ENCODE assay signal across 1 cellular context in the genomic region with DNA sequence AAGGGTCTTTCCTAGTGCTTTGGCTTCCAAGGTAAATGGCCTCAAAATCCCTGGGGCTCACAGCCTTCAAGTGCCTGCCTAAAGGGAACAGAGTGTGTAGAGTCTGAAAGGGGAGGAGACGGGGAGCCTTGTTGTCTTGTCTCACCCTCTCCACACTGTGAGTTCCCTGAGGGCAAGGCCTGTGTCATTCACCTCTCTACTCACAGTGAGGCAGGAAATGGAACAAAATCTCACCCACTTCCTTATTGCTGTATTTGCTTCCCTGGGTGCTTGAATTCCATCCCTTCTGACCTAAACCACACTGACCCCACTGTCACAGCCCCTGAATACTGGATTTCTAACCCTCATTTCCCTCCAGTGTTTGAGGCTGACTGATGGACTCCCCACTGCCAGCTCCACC.
TF ChIP-seq lines count a peak whose summit lies in the region.

No MANE protein-coding gene starts in this region.

TF ChIP-seq in WTC11, 78 proteins besides CTCF, POLR2A, EP300 and RAD21 (continued from another document):
- TF ChIP-seq, protein P1, sequence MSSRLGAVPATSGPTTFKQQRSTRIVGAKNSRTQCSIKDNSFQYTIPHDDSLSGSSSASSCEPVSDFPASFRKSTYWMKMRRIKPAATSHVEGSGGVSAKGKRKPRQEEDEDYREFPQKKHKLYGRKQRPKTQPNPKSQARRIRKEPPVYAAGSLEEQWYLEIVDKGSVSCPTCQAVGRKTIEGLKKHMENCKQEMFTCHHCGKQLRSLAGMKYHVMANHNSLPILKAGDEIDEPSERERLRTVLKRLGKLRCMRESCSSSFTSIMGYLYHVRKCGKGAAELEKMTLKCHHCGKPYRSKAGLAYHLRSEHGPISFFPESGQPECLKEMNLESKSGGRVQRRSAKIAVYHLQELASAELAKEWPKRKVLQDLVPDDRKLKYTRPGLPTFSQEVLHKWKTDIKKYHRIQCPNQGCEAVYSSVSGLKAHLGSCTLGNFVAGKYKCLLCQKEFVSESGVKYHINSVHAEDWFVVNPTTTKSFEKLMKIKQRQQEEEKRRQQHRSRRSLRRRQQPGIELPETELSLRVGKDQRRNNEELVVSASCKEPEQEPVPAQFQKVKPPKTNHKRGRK (CRISPR knock-in tag; IDR thresholded peaks at IDR 0.05; ENCODE audit: borderline replicate concordance) = no peak
